20 cellular contexts compared by ENCODE assay signal in the genomic region with DNA sequence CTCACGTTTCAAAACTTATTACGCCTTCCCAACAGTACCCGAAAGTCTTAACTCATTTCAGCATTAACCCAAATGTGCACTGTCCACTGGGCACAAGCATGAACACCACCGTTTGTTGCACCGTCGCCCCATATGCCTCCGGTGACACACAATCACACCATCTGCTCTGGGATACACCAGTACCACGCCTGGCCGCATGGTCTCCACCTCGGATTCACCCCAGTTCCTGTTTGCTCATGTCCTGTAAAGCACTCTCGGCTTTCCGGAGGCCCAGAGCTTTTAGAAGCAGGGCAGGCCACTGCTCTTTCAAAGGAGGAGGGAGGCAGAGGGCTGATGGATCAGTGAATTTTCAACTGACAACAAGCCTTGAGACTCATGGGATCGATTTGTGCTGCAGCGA.
DNase-seq lines count a peak whose midpoint lies in the region; ATAC-seq and TF ChIP-seq lines count a peak whose summit lies in the region.
"Had no signal": no experiment of that assay in that cellular context is flagged by ENCODE, and none has a peak within 500 bp of the region (broad histone marks: within the 10 kb centered on the region; RNA-seq: fewer than 3 reads in every experiment).

No MANE protein-coding gene starts in this region.

- no peak overlapping the region for H2BK12ac ChIP-seq in neuronal stem cell (ENCODE audit: low read length)

- peaks cover 16% of the 10 kb centered on the region for H3K4me1 ChIP-seq in DND-41 (ENCODE audit: insufficient read depth, low read length)
- H3K4me1 ChIP-seq in RWPE2 (ENCODE audit: insufficient read depth, poor library complexity, severe bottlenecking): no peaks in the 10 kb centered on the region
- H3K4me1 ChIP-seq in neuronal stem cell (ENCODE audit: control insufficient read depth in 2 of 2, insufficient read depth in 1 of 2, low read depth in 1 of 2, low read length in 2 of 2): no peaks in the 10 kb centered on the region
- H3K4me1 ChIP-seq: A549 had no signal

- H2BK5ac ChIP-seq in neuronal stem cell (ENCODE audit: low read length): no peak overlapping the region

- peak overlapping the region; percentile 17; the same call in 1 of the 2 replicates for H2AFZ ChIP-seq in DND-41 (ENCODE audit: low read depth, low read length)
- peak overlapping the region; percentile 22 for H2AFZ ChIP-seq in neuronal stem cell (ENCODE audit: low read length)

- WGBS in neuronal stem cell (ENCODE audit: extremely low coverage in 2 of 2, insufficient read length in 2 of 2, insufficient replicate concordance in 1 of 2), 2 donors: no CpG with 5 or more reads among the region's 14 CpGs

- no peaks in the 10 kb centered on the region for H4K20me1 ChIP-seq in DND-41 (ENCODE audit: insufficient read depth, low read length)

- no peak for TF ChIP-seq CTCF in DND-41 (IDR thresholded peaks at IDR 0.05; ENCODE audit: borderline replicate concordance, extremely low read depth, low read length, poor library complexity, severe bottlenecking)
- TF ChIP-seq CTCF in RWPE2 (IDR thresholded peaks at IDR 0.05; ENCODE audit: poor library complexity, severe bottlenecking): no peak

- DNase-seq in DMS 273 (lab: John Stamatoyannopoulos, UW; ENCODE audit: unreplicated experiment) (peak; percentile 2), DMS 273 treated with DMSO at 0.1 percent for 48 hours (lab: John Stamatoyannopoulos, UW) (no peak), DND-41 (no peak), RWPE2 (ENCODE audit: low spot score) (peak; percentile 52), neuronal stem cell (ENCODE audit: low spot score) (no peak), COLO668 (lab: John Stamatoyannopoulos, UW; ENCODE audit: unreplicated experiment) (no peak)
- DNase-seq: AML-193; CD4-positive, alpha-beta T cell; DMS79; GOT3; H7; HFFc6; KG1 had no signal

- H3K27ac ChIP-seq in DND-41 (ENCODE audit: low read length) (no peak overlapping the region), RWPE2 (ENCODE audit: poor library complexity, severe bottlenecking) (no peak overlapping the region), neuronal stem cell (replicated peaks; ENCODE audit: low read length) (no peak overlapping the region)
- H3K27ac ChIP-seq: 22Rv1, A549, C4-2B had no signal

- H4K8ac ChIP-seq in neuronal stem cell (ENCODE audit: low read depth, low read length): no peak overlapping the region

- H3K18ac ChIP-seq in neuronal stem cell (ENCODE audit: low read length): no peak overlapping the region

- no peaks in the 10 kb centered on the region for H3K79me1 ChIP-seq in neuronal stem cell (ENCODE audit: low read depth, low read length)

- H2BK15ac ChIP-seq in neuronal stem cell (ENCODE audit: low read length): no peak overlapping the region

- no peak overlapping the region for H2BK120ac ChIP-seq in neuronal stem cell (ENCODE audit: low read depth, low read length)

- no peaks in the 10 kb centered on the region for H3K27me3 ChIP-seq in DND-41 (ENCODE audit: insufficient read depth, low read length, poor library complexity)
- H3K27me3 ChIP-seq in RWPE2 (ENCODE audit: insufficient read depth, poor library complexity, severe bottlenecking): no peaks in the 10 kb centered on the region
- H3K27me3 ChIP-seq in neuronal stem cell (ENCODE audit: control insufficient read depth in 3 of 3, insufficient read depth in 3 of 3, low read depth in 1 of 3, low read length in 3 of 3): no peaks in the 10 kb centered on the region

- H3K36me3 ChIP-seq in DND-41 (ENCODE audit: insufficient read depth, low read length): no peaks in the 10 kb centered on the region
- no peaks in the 10 kb centered on the region for H3K36me3 ChIP-seq in RWPE2 (ENCODE audit: low read depth)
- no peaks in the 10 kb centered on the region for H3K36me3 ChIP-seq in neuronal stem cell (replicated peaks in 1 of 2; ENCODE audit: control insufficient read depth in 2 of 2, insufficient read depth in 2 of 2, low read length in 2 of 2)

- no peak overlapping the region for H3K9ac ChIP-seq in DND-41 (ENCODE audit: low read depth, low read length)
- H3K9ac ChIP-seq in neuronal stem cell (ENCODE audit: low read depth, low read length, poor library complexity): no peak overlapping the region

- H3K23ac ChIP-seq in neuronal stem cell (ENCODE audit: low read depth, low read length, poor library complexity): no peak overlapping the region

- H4K91ac ChIP-seq in neuronal stem cell (ENCODE audit: low read depth, low read length, poor library complexity): no peak overlapping the region

- H3K9me3 ChIP-seq in DND-41 (ENCODE audit: insufficient read depth, low read length, severe bottlenecking): peaks cover 3% of the 10 kb centered on the region
- peaks cover 6% of the 10 kb centered on the region for H3K9me3 ChIP-seq in RWPE2 (ENCODE audit: severe bottlenecking)
- H3K9me3 ChIP-seq in neuronal stem cell (replicated peaks in 1 of 2; ENCODE audit: control insufficient read depth in 2 of 2, insufficient read depth in 1 of 2, low read depth in 1 of 2, low read length in 2 of 2): peaks cover 0 to 8% of the 10 kb centered on the region in 2 donors
- H3K9me3 ChIP-seq: A549 had no signal

- H3K4me3 ChIP-seq in DND-41 (ENCODE audit: low read depth in 1 of 2, low read length in 2 of 2) (no peak overlapping the region), RWPE2 (ENCODE audit: severe bottlenecking) (no peak overlapping the region), neuronal stem cell (ENCODE audit: low read length in 2 of 2) (no peak overlapping the region)
- H3K4me3 ChIP-seq: A549, GM12878 had no signal

- no peak overlapping the region for H2AK5ac ChIP-seq in neuronal stem cell (ENCODE audit: low read depth, low read length)

- H3K14ac ChIP-seq in neuronal stem cell (ENCODE audit: low read length): no peak overlapping the region

- H3K79me2 ChIP-seq in DND-41 (ENCODE audit: insufficient read depth, low read length): no peaks in the 10 kb centered on the region

- ATAC-seq in DND-41 (ENCODE audit: insufficient read depth, low read depth): no peak
- ATAC-seq in RWPE2 (ENCODE audit: low read depth): no peak
- ATAC-seq in HG03025 (IDR thresholded peaks at IDR 0.05; ENCODE audit: low FRiP score, unreplicated experiment): no peak
- ATAC-seq: A549, GM12878, HCT116, HepG2 had no signal

- H3K4me2 ChIP-seq in DND-41 (ENCODE audit: insufficient read depth, low read length) (no peak overlapping the region), neuronal stem cell (ENCODE audit: insufficient read depth, low read length, poor library complexity, severe bottlenecking) (no peak overlapping the region)
- H3K4me2 ChIP-seq: A549 had no signal

- no peak overlapping the region for H3K4ac ChIP-seq in neuronal stem cell (ENCODE audit: low read length)

Comparison
In these comparisons a context has a peak if more than half of its experiments do, and no peak if none do; other contexts are left out.
1. DNase-seq: peak in DMS 273 (single experiment) and RWPE2 (single experiment); none in DMS 273 treated with DMSO at 0.1 percent for 48 hours (single experiment), DND-41 (single experiment), neuronal stem cell (single experiment) and COLO668 (single experiment).